Comparison of ENCODE assay signal across 8 cellular contexts in genomic region chr17:17041571-17042380, GRCh38. TPM values are rescaled to one million over a fixed set of nuclear protein-coding genes. Genes with fewer than 3 reads are reported as not detected.
DNase-seq lines count a peak whose midpoint lies in the region; ATAC-seq and TF ChIP-seq lines count a peak whose summit lies in the region.

No MANE protein-coding gene starts in this region.

- H3K4me1 ChIP-seq in BE2C: peaks cover 9% of the 10 kb centered on the region

- intact Hi-C loops in left colon (cut with DNase I, micrococcal nuclease): no loop called here

- peak; percentile 97 for DNase-seq in BE2C
- peak; percentile 95 for DNase-seq in NCI-H510A treated with DMSO at 0.1 percent for 48 hours (lab: John Stamatoyannopoulos, UW)
- DNase-seq in activated CD4-positive, alpha-beta T cell treated with anti-CD3 and anti-CD28 coated beads for 4 hours: peak; percentile 95 to 97
- DNase-seq in left colon: peak; percentile 99 to 100
- peak; percentile 83 to 98 (median 94) for DNase-seq in stimulated activated CD4-positive, alpha-beta T cell treated with anti-CD3 and anti-CD28 coated beads, Interleukin-1b, Interleukin-23, amount 100 ng/mL, for 24 hours (ENCODE audit: low read depth in 4 of 4, low spot score in 1 of 4)

- TF ChIP-seq CTCF in BE2C (IDR thresholded peaks at IDR 0.05; ENCODE audit: low read depth, low read length): no peak

- peak; percentile 96 for ATAC-seq in GM19324 (IDR thresholded peaks at IDR 0.05; ENCODE audit: low FRiP score, unreplicated experiment)
- peak; percentile 86 for ATAC-seq in HG03457 (IDR thresholded peaks at IDR 0.05; ENCODE audit: unreplicated experiment)
- peak; percentile 91 for ATAC-seq in left colon

- no peaks in the 10 kb centered on the region for H3K36me3 ChIP-seq in BE2C

- H3K27me3 ChIP-seq in BE2C: no peaks in the 10 kb centered on the region

- H3K9me3 ChIP-seq in BE2C: no peaks in the 10 kb centered on the region

- peak overlapping the region; percentile 65 for H3K27ac ChIP-seq in cingulate gyrus (ENCODE audit: low read depth, low read length)

- peak overlapping the region; percentile 51 for H3K4me3 ChIP-seq in BE2C (ENCODE audit: low read depth, low read length)

RNA-seq across cellular contexts. Expression of gene MPRIP, which starts 0.5 kb away (rescaled TPM):
- 159 TPM for polyA plus RNA-seq in BE2C (2012; ENCODE audit: insufficient read depth, insufficient read length, low read depth)
- total RNA-seq in left colon: 100 to 1,000 TPM; 160 to 169 TPM

Comparison
In these comparisons a context has a peak if more than half of its experiments do, and no peak if none do; other contexts are left out.
1. Peak in every context shown above with its lines: DNase-seq, ATAC-seq, H3K4me3 ChIP-seq and H3K27ac ChIP-seq.